In the genomic region with DNA sequence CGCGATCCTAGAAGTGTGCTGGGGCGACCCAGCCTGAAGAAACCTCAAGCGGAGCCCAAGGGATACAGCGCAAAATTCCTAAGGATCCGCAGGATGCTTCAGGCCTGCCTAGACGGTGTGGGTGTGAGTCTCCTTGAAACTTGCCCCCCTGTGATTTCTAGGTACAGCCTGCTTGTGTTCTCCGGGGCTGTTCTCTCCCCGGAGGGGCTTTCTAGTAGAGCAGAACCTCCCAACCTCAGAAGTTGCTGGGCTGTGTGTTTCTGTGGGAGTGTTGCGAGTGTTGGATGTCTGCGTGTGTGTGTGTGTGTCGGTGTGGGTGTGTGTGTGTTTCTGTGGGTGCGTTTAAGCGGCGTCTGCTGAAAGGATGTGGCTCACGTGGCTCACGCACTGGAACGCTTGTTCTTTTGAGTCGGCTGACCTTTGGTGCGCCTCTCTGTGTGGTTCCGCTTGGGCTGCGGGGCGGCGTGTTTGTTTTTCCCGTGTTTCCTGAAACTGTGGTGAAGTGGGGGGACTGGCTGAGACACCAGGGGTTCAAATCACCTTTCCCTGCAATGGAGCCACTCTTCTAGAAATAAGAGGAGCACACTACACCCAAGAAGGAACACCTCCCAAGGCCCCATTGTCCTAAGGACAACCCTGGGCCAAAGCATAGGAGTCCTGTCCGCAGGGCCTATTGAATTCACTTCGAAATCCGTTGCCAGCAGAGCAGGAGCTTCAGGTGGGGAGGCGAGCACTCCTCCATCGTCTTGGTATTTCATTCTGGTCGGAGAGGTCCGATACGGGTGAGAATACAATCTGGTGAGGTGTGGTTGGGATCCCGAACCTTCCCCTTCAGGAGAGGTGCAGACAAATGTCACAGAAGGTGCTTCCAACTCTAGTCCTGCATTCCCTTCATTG, we compare ENCODE assay signal across 2 cellular contexts.
TF ChIP-seq lines count a peak whose summit lies in the region.

No MANE protein-coding gene starts in this region.

TF ChIP-seq in H1, 55 proteins besides CTCF, POLR2A, EP300 and RAD21:
- no peak for TF ChIP-seq BRCA1 (IDR thresholded peaks at IDR 0.05; ENCODE audit: low read depth, low read length)
- TF ChIP-seq BCL11A (IDR thresholded peaks at IDR 0.05; ENCODE audit: low read depth in 2 of 2, low read length in 2 of 2), result no peak
- TF ChIP-seq ASH2L (IDR thresholded peaks at IDR 0.05; ENCODE audit: low read length), result no peak
- TF ChIP-seq KDM5A (IDR thresholded peaks at IDR 0.05; ENCODE audit: low read length), result no peak
- no peak for TF ChIP-seq HDAC6 (IDR thresholded peaks at IDR 0.05; ENCODE audit: low read depth, low read length)
- TF ChIP-seq SRF (IDR thresholded peaks at IDR 0.05; ENCODE audit: low read depth, low read length), result no peak
- TF ChIP-seq, protein P1, sequence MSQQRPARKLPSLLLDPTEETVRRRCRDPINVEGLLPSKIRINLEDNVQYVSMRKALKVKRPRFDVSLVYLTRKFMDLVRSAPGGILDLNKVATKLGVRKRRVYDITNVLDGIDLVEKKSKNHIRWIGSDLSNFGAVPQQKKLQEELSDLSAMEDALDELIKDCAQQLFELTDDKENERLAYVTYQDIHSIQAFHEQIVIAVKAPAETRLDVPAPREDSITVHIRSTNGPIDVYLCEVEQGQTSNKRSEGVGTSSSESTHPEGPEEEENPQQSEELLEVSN (IDR thresholded peaks at IDR 0.05), result no peak
- no peak for TF ChIP-seq USF2 (IDR thresholded peaks at IDR 0.05; ENCODE audit: low read length)
- no peak for TF ChIP-seq JUN (IDR thresholded peaks at IDR 0.05; ENCODE audit: low read depth, low read length)
- no peak for TF ChIP-seq TBP (IDR thresholded peaks at IDR 0.05; ENCODE audit: low read depth, low read length)
- no peak for TF ChIP-seq SIRT6 (IDR thresholded peaks at IDR 0.05; ENCODE audit: low read length)
- TF ChIP-seq NANOG (IDR thresholded peaks at IDR 0.05; ENCODE audit: insufficient read depth, low read depth, low read length, poor library complexity, severe bottlenecking), result no peak
- no peak for TF ChIP-seq JUND (IDR thresholded peaks at IDR 0.05; ENCODE audit: low read length)
- TF ChIP-seq RXRA (IDR thresholded peaks at IDR 0.05; ENCODE audit: insufficient read depth, low read depth, low read length), result no peak
- TF ChIP-seq KDM4A (IDR thresholded peaks at IDR 0.05; ENCODE audit: low read depth, low read length, severe bottlenecking), result no peak
- no peak for TF ChIP-seq TEAD4 (IDR thresholded peaks at IDR 0.05; ENCODE audit: low read depth, low read length)
- no peak for TF ChIP-seq SP1 (IDR thresholded peaks at IDR 0.05; ENCODE audit: low read depth, low read length)
- TF ChIP-seq CTBP2 (IDR thresholded peaks at IDR 0.05; ENCODE audit: borderline replicate concordance, insufficient read depth, insufficient read length, low read length), result no peak
- no peak for TF ChIP-seq SUZ12 (IDR thresholded peaks at IDR 0.05; ENCODE audit: low read length)

TF ChIP-seq in neural cell, 6 proteins besides CTCF, POLR2A, EP300 and RAD21:
- no peak for TF ChIP-seq SMC3 (conservative IDR thresholded peaks at IDR 0.05; ENCODE audit: poor library complexity)
- no peak for TF ChIP-seq POLR2AphosphoS5 (IDR thresholded peaks at IDR 0.05)
- no peak for TF ChIP-seq REST (IDR thresholded peaks at IDR 0.05; ENCODE audit: borderline replicate concordance)
- TF ChIP-seq EZH2 (IDR thresholded peaks at IDR 0.05; ENCODE audit: borderline replicate concordance, insufficient read depth, low read length, poor library complexity, severe bottlenecking), result no peak
- TF ChIP-seq TAF1 (IDR thresholded peaks at IDR 0.05; ENCODE audit: low read depth), result no peak
- no peak for TF ChIP-seq MXI1 (conservative IDR thresholded peaks at IDR 0.05; ENCODE audit: poor library complexity, severe bottlenecking)
